In genomic region chr4:23279377-23279988, GRCh38 we compare ENCODE assay signal across 17 cellular contexts.
"Had no signal": no experiment of that assay in that cellular context is flagged by ENCODE, and none has a peak within 500 bp of the region (broad histone marks: within the 10 kb centered on the region; RNA-seq: fewer than 3 reads in every experiment).

No MANE protein-coding gene starts in this region.

- H3K27me3 Mint-ChIP-seq: activated B cell treated with CpG ODN at 0.5 μM for 24 hours; activated CD4-positive, alpha-beta T cell treated with anti-CD3 and anti-CD28 coated beads, Interleukin-2, amount 10 ng/mL, durations not matched to agents 7 days and 5 days; activated T-helper 17 cell treated with anti-CD3 and anti-CD28 coated beads, Interleukin-2, amount 50 U/mL, for 72 hours had no signal

- DNase-seq: activated B cell treated with CpG ODN at 0.5 μM for 24 hours; activated CD4-positive, alpha-beta T cell treated with anti-CD3 and anti-CD28 coated beads, Interleukin-2, amount 10 ng/mL, durations not matched to agents 7 days and 5 days; activated CD8-positive, alpha-beta memory T cell treated with anti-CD3 and anti-CD28 coated beads for 24 hours; amniotic stem cell; dorsolateral prefrontal cortex; left ventricle myocardium superior; mesendoderm; nephron progenitor cell; stimulated activated CD4-positive, alpha-beta T cell treated with anti-CD3 and anti-CD28 coated beads, Interleukin-15, amount 100 ng/mL, for 24 hours; stimulated activated CD4-positive, alpha-beta T cell treated with anti-CD3 and anti-CD28 coated beads, Interleukin-4, amount 100 ng/mL, for 4 hours; stomach; T-helper 2 cell had no signal

- H3K27ac Mint-ChIP-seq: activated B cell treated with CpG ODN at 0.5 μM for 24 hours; activated CD4-positive, alpha-beta T cell treated with anti-CD3 and anti-CD28 coated beads, Interleukin-2, amount 10 ng/mL, durations not matched to agents 7 days and 5 days; activated naive CD4-positive, alpha-beta T cell treated with anti-CD3 and anti-CD28 coated beads, Interleukin-2, amount 50 U/mL, for 72 hours; activated T-helper 17 cell treated with anti-CD3 and anti-CD28 coated beads, Interleukin-2, amount 50 U/mL, for 72 hours; nephron progenitor cell had no signal

- H3K9me3 Mint-ChIP-seq: activated CD4-positive, alpha-beta T cell treated with anti-CD3 and anti-CD28 coated beads, Interleukin-2, amount 10 ng/mL, durations not matched to agents 7 days and 5 days; activated naive CD4-positive, alpha-beta T cell treated with anti-CD3 and anti-CD28 coated beads, Interleukin-2, amount 50 U/mL, for 72 hours; activated T-helper 17 cell treated with anti-CD3 and anti-CD28 coated beads, Interleukin-2, amount 50 U/mL, for 72 hours; nephron progenitor cell had no signal

- H3K4me1 Mint-ChIP-seq: activated B cell treated with CpG ODN at 0.5 μM for 24 hours; activated CD4-positive, alpha-beta T cell treated with anti-CD3 and anti-CD28 coated beads, Interleukin-2, amount 10 ng/mL, durations not matched to agents 7 days and 5 days; activated T-helper 17 cell treated with anti-CD3 and anti-CD28 coated beads, Interleukin-2, amount 50 U/mL, for 72 hours; nephron progenitor cell had no signal

- ATAC-seq: activated naive CD4-positive, alpha-beta T cell treated with anti-CD3 and anti-CD28 coated beads, Interleukin-2, amount 50 U/mL, for 72 hours; activated T-helper 17 cell treated with anti-CD3 and anti-CD28 coated beads, Interleukin-2, amount 50 U/mL, for 72 hours; gastroesophageal sphincter; left ventricle myocardium superior had no signal

- H3K36me3 Mint-ChIP-seq: activated naive CD4-positive, alpha-beta T cell treated with anti-CD3 and anti-CD28 coated beads, Interleukin-2, amount 50 U/mL, for 72 hours had no signal

- H3K4me3 Mint-ChIP-seq: activated B cell treated with CpG ODN at 0.5 μM for 24 hours; activated CD4-positive, alpha-beta T cell treated with anti-CD3 and anti-CD28 coated beads, Interleukin-2, amount 10 ng/mL, durations not matched to agents 7 days and 5 days; activated T-helper 17 cell treated with anti-CD3 and anti-CD28 coated beads, Interleukin-2, amount 50 U/mL, for 72 hours; nephron progenitor cell had no signal

- H3K4me3 ChIP-seq: dorsolateral prefrontal cortex, esophagus muscularis mucosa, gastroesophageal sphincter, stomach, thoracic aorta had no signal
